8 cellular contexts compared by ENCODE assay signal in the genomic region with DNA sequence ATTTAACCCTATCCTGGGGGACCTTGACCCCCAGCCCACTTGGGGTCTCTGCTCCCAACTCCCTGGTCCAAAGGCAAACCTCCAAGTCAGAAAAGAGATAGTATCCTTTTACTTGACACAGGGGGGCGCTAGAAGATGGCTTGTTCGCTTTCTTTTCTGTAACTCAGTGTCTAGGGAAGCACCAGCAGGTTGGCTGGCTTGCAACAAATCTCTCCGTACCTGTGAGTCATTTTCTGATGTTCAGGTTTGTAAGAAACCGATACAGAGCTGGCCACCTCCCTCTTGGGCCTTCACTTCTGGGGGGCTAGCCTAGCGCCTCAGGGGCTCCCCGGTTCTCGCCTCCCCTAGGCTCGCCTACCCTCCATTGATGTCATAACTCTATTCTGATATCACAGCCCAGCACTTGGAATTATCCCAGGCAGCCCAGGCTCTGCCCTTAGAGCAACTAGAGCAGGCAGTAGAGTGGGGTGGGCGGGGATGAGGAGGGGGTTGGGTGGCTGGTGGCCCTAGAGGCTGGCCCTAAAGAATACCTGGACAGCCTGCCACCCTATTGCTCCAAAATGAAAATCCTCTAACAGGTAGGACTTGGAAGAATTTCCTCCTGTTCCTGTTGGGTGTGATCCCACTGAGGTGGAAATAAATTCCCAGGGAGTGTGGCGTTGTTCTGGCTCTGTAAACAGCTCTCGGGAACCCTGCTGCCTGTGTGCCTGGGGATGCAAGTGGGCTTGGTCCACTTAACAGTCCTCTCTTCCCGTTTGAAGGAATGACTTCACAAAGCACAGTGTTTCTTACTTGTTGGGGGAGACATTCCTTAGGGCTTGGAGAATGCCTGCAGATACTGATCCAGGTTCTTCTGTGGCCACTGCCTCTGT.
DNase-seq lines count a peak whose midpoint lies in the region; ATAC-seq, FAIRE-seq and TF ChIP-seq lines count a peak whose summit lies in the region.

No MANE protein-coding gene starts in this region.

- ATAC-seq in activated CD4-positive, alpha-beta T cell treated with anti-CD3 and anti-CD28 coated beads for 36 hours: peak; percentile 96
- peak; percentile 84 for ATAC-seq in mucosa of descending colon

- H3K18ac ChIP-seq in H1 (ENCODE audit: extremely low read depth, low read length): no peak overlapping the region

- H2BK15ac ChIP-seq in H1 (ENCODE audit: low read length): no peak overlapping the region

- H2BK20ac ChIP-seq in H1 (ENCODE audit: low read length): no peak overlapping the region

- H4K5ac ChIP-seq in H1 (ENCODE audit: insufficient read length, low read depth, low read length): no peak overlapping the region

- H2AK5ac ChIP-seq in H1 (ENCODE audit: low read depth, low read length): no peak overlapping the region

- no peaks in the 10 kb centered on the region for H3K4me1 Mint-ChIP-seq in activated CD4-positive, alpha-beta T cell treated with anti-CD3 and anti-CD28 coated beads for 36 hours

- H2AFZ ChIP-seq in H1 (ENCODE audit: low read length): no peak overlapping the region

- H3K79me1 ChIP-seq in H1 (ENCODE audit: low read depth, low read length): peaks cover 2% of the 10 kb centered on the region; the same call in 1 of the 2 replicates

- no peak overlapping the region for H3K27ac ChIP-seq in H1 (ENCODE audit: low read depth, low read length)

- H3K56ac ChIP-seq in H1 (replicated peaks; ENCODE audit: insufficient read length, low read depth, low read length): no peak overlapping the region

- no peak overlapping the region for H3K4me3 ChIP-seq in H1 (ENCODE audit: extremely low read depth in 1 of 4, insufficient read depth in 2 of 4, low read depth in 3 of 4, low read length in 4 of 4)
- no peak overlapping the region for H3K4me3 ChIP-seq in mucosa of descending colon

- H3K4me3 Mint-ChIP-seq in activated CD4-positive, alpha-beta T cell treated with anti-CD3 and anti-CD28 coated beads for 36 hours: no peak overlapping the region

- H3K4me1 ChIP-seq in H1 (replicated peaks in 1 of 4; ENCODE audit: control insufficient read depth in 3 of 4, insufficient read depth in 4 of 4, low read length in 3 of 4): peaks cover 0 to 3% (median 2%) of the 10 kb centered on the region in 4 experiments; a peak in 4 of 7 replicates
- no peaks in the 10 kb centered on the region for H3K4me1 ChIP-seq in mucosa of descending colon (ENCODE audit: low read depth)

- no peaks in the 10 kb centered on the region for H3K36me3 ChIP-seq in H1 (ENCODE audit: control insufficient read depth in 2 of 4, insufficient read depth in 4 of 4, low read length in 3 of 4)
- no peaks in the 10 kb centered on the region for H3K36me3 ChIP-seq in mucosa of descending colon (ENCODE audit: low read depth)

- no peak overlapping the region for H3K14ac ChIP-seq in H1 (ENCODE audit: insufficient read length)

- no peak overlapping the region for H4K8ac ChIP-seq in H1 (ENCODE audit: extremely low read depth, insufficient read depth, low read length)

- no peaks in the 10 kb centered on the region for H3K36me3 Mint-ChIP-seq in activated CD4-positive, alpha-beta T cell treated with anti-CD3 and anti-CD28 coated beads for 36 hours (ENCODE audit: low read depth)

- H2BK120ac ChIP-seq in H1 (replicated peaks; ENCODE audit: low read depth, low read length): no peak overlapping the region

- peak; percentile 23 to 86 (median 80) for TF ChIP-seq CTCF in H1 (IDR thresholded peaks at IDR 0.05; ENCODE audit: control extremely low read depth in 1 of 3, insufficient read depth in 1 of 3, low read depth in 1 of 3, low read length in 3 of 3)
- TF ChIP-seq CTCF in mucosa of descending colon (IDR thresholded peaks at IDR 0.05): peak; percentile 29

- no peak overlapping the region for H3K27ac Mint-ChIP-seq in activated CD4-positive, alpha-beta T cell treated with anti-CD3 and anti-CD28 coated beads for 36 hours

- no peak overlapping the region for H4K91ac ChIP-seq in H1 (replicated peaks; ENCODE audit: insufficient read length, low read length)

- peak overlapping the region in 1 of 2 experiments; percentile 54; a peak in 1 of 4 replicates for H3K4me2 ChIP-seq in H1 (ENCODE audit: insufficient read depth in 1 of 2, low read depth in 2 of 2, low read length in 2 of 2)

- no peak overlapping the region for H3K23ac ChIP-seq in H1 (ENCODE audit: insufficient read length)

- FAIRE-seq in H1 (lab: Jason Lieb, UNC): peak; percentile 96

- CTCF ChIA-PET in activated CD4-positive, alpha-beta T cell treated with anti-CD3 and anti-CD28 coated beads for 36 hours (lab: Charles Lee): interaction anchor here (0.6 to 3.4 kb wide), 16 partner anchors 9 to 1991 kb away, joined by 3 to 17 read pairs (median 4); no protein-coding TSS in a partner anchor
- CTCF ChIA-PET in H1 (lab: Charles Lee; ENCODE audit: partially characterized antibody): interaction anchor here (0.6 to 5.9 kb wide), 31 partner anchors 9 to 754 kb away, joined by 3 to 58 read pairs (median 4); no protein-coding TSS in a partner anchor

- intact Hi-C loops in activated CD4-positive, alpha-beta T cell treated with anti-CD3 and anti-CD28 coated beads for 36 hours (cut with DNase I, micrococcal nuclease): loop anchor here (1.0 to 5.0 kb wide), 5 partner anchors 126 to 385 kb away; a partner anchor contains a TSS
- intact Hi-C loops in mucosa of descending colon (cut with DNase I, micrococcal nuclease): loop anchor here in 1 of 2 donors (5.0 kb wide), 1 partner anchor 158 kb away; no protein-coding TSS in a partner anchor

- no peaks in the 10 kb centered on the region for H3K27me3 Mint-ChIP-seq in activated CD4-positive, alpha-beta T cell treated with anti-CD3 and anti-CD28 coated beads for 36 hours

- no peaks in the 10 kb centered on the region for H4K20me1 ChIP-seq in H1 (replicated peaks in 1 of 2; ENCODE audit: control insufficient read depth in 1 of 2, insufficient read depth in 2 of 2, low read length in 2 of 2)

- TF ChIP-seq RAD21 in H1 (IDR thresholded peaks at IDR 0.05 in 1 of 2, conservative IDR thresholded peaks at IDR 0.05 in 1 of 2; ENCODE audit: low read depth in 2 of 2, low read length in 2 of 2): peak; percentile 92 to 93

- no peak overlapping the region for H2BK12ac ChIP-seq in H1 (ENCODE audit: low read depth, low read length)

- H3K27me3 ChIP-seq in H1 (replicated peaks in 1 of 4; ENCODE audit: control insufficient read depth in 3 of 4, extremely low read depth in 1 of 4, insufficient read depth in 3 of 4, low read length in 3 of 4): no peaks in the 10 kb centered on the region

- no peak overlapping the region for H3K4ac ChIP-seq in H1 (replicated peaks; ENCODE audit: insufficient read length, low read depth, low read length)

- H3K79me2 ChIP-seq in H1 (ENCODE audit: control insufficient read depth in 1 of 2, insufficient read depth in 2 of 2, low read length in 2 of 2): no peaks in the 10 kb centered on the region

- no peaks in the 10 kb centered on the region for H3K23me2 ChIP-seq in H1 (ENCODE audit: low read depth, low read length)

- H3K9me3 ChIP-seq in H1 (ENCODE audit: insufficient read depth in 2 of 2, low read depth in 1 of 2, low read length in 1 of 2) (no peaks in the 10 kb centered on the region), mucosa of descending colon (no peaks in the 10 kb centered on the region)

- peak; percentile 64 for DNase-seq in AG08396 (ENCODE audit: low spot score)
- peak; percentile 27 for DNase-seq in GM19238 (ENCODE audit: insufficient read length, low spot score)
- peak; percentile 60 for DNase-seq in NCI-H2171 treated with DMSO at 0.1 percent for 48 hours (lab: John Stamatoyannopoulos, UW)
- DNase-seq in activated CD4-positive, alpha-beta T cell treated with anti-CD3 and anti-CD28 coated beads for 36 hours: peak; percentile 77
- peak; percentile 21 to 61 for DNase-seq in H1 (ENCODE audit: low read depth in 1 of 2, low spot score in 2 of 2)
- DNase-seq in mucosa of descending colon: peak in 1 of 3 donors; percentile 24
- DNase-seq in superior temporal gyrus (ENCODE audit: extremely low spot score): peak; percentile 74
- DNase-seq in OCI-M2 (lab: John Stamatoyannopoulos, UW; ENCODE audit: unreplicated experiment): no peak

- no peaks in the 10 kb centered on the region for H3K9me3 Mint-ChIP-seq in activated CD4-positive, alpha-beta T cell treated with anti-CD3 and anti-CD28 coated beads for 36 hours (ENCODE audit: low read depth)

- WGBS in H1 (ENCODE audit: extremely low coverage in 1 of 2, insufficient coverage in 1 of 2, insufficient read length in 1 of 2, insufficient replicate concordance in 2 of 2, low coverage in 1 of 2, low lambda C conversion rate in 2 of 2, missing lambda C conversion rate in 1 of 2), 2 experiments: 46% methylated on average over 12 of the region's 12 CpGs; no CpG with 5 or more reads in 1 of the 2 experiments

- POLR2A ChIA-PET in activated CD4-positive, alpha-beta T cell treated with anti-CD3 and anti-CD28 coated beads for 36 hours (lab: Charles Lee): no interaction called here
- POLR2A ChIA-PET in H1 (lab: Charles Lee; ENCODE audit: partially characterized antibody): interaction anchor here (1.4 to 1.9 kb wide), 2 partner anchors 126 to 157 kb away, joined by 4 to 6 read pairs; no protein-coding TSS in a partner anchor

- H2BK5ac ChIP-seq in H1 (ENCODE audit: low read depth, low read length): no peak overlapping the region

- TF ChIP-seq EP300 in H1 (IDR thresholded peaks at IDR 0.05; ENCODE audit: borderline replicate concordance in 1 of 2, low read depth in 2 of 2, low read length in 2 of 2): no peak

- no peak for TF ChIP-seq POLR2A in H1 (IDR thresholded peaks at IDR 0.05; ENCODE audit: control extremely low read depth in 1 of 2, low read depth in 2 of 2, low read length in 2 of 2)

- H3K9ac ChIP-seq in H1 (replicated peaks in 1 of 4; ENCODE audit: extremely low read depth in 1 of 4, low read depth in 3 of 4, low read length in 3 of 4): no peak overlapping the region

TF ChIP-seq in H1, 55 proteins besides CTCF, POLR2A, EP300 and RAD21:
- TF ChIP-seq RNF2 (IDR thresholded peaks at IDR 0.05; ENCODE audit: borderline replicate concordance, low read depth, low read length, missing control alignments, poor library complexity, severe bottlenecking) (no peak), PHF8 (conservative IDR thresholded peaks at IDR 0.05; ENCODE audit: low read depth, low read length) (no peak), KDM4A (IDR thresholded peaks at IDR 0.05; ENCODE audit: low read depth, low read length, severe bottlenecking) (no peak), JUND (IDR thresholded peaks at IDR 0.05; ENCODE audit: low read length) (peak; percentile 41; the same call in 1 of the 2 replicates)
